Comparison of ENCODE assay signal across 25 cellular contexts in genomic region chrX:109266034-109266433, GRCh38.
"Had no signal": no experiment of that assay in that cellular context is flagged by ENCODE, and none has a peak within 500 bp of the region (broad histone marks: within the 10 kb centered on the region; RNA-seq: fewer than 3 reads in every experiment).

No MANE protein-coding gene starts in this region.

- H3K9me3 ChIP-seq: ovary, psoas muscle, right lobe of liver, sigmoid colon, thoracic aorta, thyroid gland, upper lobe of left lung, uterus had no signal

- H3K4me1 ChIP-seq: neural progenitor cell, parathyroid adenoma, psoas muscle, right lobe of liver, sigmoid colon, stomach, thyroid gland, tibial nerve, upper lobe of left lung, uterus had no signal

- H3K36me3 ChIP-seq: neural progenitor cell, ovary, right lobe of liver, sigmoid colon, stomach, thoracic aorta, thyroid gland, tibial nerve, upper lobe of left lung, uterus had no signal

- H2AFZ ChIP-seq: neural progenitor cell, parathyroid adenoma had no signal

- H3K27me3 ChIP-seq: neural progenitor cell, ovary, right lobe of liver, sigmoid colon, thyroid gland, tibial nerve, upper lobe of left lung, uterus had no signal

- H3K27ac ChIP-seq: neural progenitor cell, ovary, parathyroid adenoma, psoas muscle, right lobe of liver, sigmoid colon, stomach, thoracic aorta, thyroid gland, tibial nerve, upper lobe of left lung, uterus had no signal

- ATAC-seq: natural killer cell; psoas muscle; right cardiac atrium; right lobe of liver; stimulated activated effector memory CD8-positive, alpha-beta T cell treated with anti-CD3 and anti-CD28 coated beads, Interleukin-12 subunit alpha, Interleukin-12 subunit beta, amount 100 ng/mL, for 72 hours; stimulated activated naive B cell treated with anti-CD40 and anti-IgM and Interleukin-4, amounts not matched to agents 10 μg/mL and 1 μg/mL and 100 μg/mL, for 72 hours had no signal

- H3K4me2 ChIP-seq: neural progenitor cell had no signal

- H3K9ac ChIP-seq: neural progenitor cell, parathyroid adenoma had no signal

- H3K79me2 ChIP-seq: parathyroid adenoma had no signal

- DNase-seq: natural killer cell; occipital lobe; ovary; posterior cingulate gyrus; psoas muscle; right cardiac atrium; right lobe of liver; sigmoid colon; small intestine; stimulated activated CD4-positive, alpha-beta T cell treated with anti-CD3 and anti-CD28 coated beads, Interleukin-15, amount 100 ng/mL, for 24 hours; stimulated activated CD4-positive, alpha-beta T cell treated with anti-CD3 and anti-CD28 coated beads, Interleukin-2, amount 100 ng/mL, for 24 hours; stimulated activated CD4-positive, alpha-beta T cell treated with anti-CD3 and anti-CD28 coated beads, Interleukin-2, amount 100 ng/mL, for 48 hours; stimulated activated CD4-positive, alpha-beta T cell treated with anti-CD3 and anti-CD28 coated beads, Interleukin-4, amount 100 ng/mL, for 24 hours; stimulated activated naive B cell treated with anti-CD40 and anti-IgM and Interleukin-4, amounts not matched to agents 10 μg/mL and 1 μg/mL and 100 μg/mL, for 72 hours; stimulated activated naive CD4-positive, alpha-beta T cell treated with Interleukin-2 at 50 U/mL for 16 hours; stomach; thyroid gland; trophoblast cell; upper lobe of left lung; uterus had no signal

- H3K4me3 ChIP-seq: neural progenitor cell, ovary, psoas muscle, right lobe of liver, sigmoid colon, stomach, thoracic aorta, thyroid gland, tibial nerve, upper lobe of left lung, uterus had no signal
